8 cellular contexts compared by ENCODE assay signal in the genomic region with DNA sequence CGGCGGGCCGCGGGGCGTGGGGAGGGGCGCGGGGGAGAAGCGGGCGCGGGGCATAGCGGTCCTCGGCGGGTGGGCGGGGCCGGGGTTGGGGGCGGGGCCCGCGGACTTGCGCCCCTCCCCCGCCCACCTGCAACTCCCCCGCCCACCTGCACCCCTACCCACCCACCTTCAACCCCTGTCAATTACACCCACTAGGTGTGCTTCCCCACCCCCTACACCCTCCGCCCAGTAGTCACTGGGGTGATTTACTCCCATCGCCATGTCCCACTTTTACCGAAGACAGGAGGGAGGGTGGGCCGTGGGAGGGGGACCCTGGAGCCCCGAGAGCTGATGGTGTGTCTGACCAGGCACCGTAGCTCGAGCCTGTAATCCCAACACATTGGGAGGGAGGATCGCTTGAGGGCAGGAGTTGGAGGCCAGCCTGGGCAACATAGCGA. TPM values are rescaled to one million over a fixed set of nuclear protein-coding genes. Genes with fewer than 3 reads are reported as not detected.
DNase-seq lines count a peak whose midpoint lies in the region; ATAC-seq and TF ChIP-seq lines count a peak whose summit lies in the region.

No MANE protein-coding gene starts in this region.

- H3K36me3 ChIP-seq in ES-I3 (ENCODE audit: insufficient read depth, low read length) (no peaks in the 10 kb centered on the region), mammary epithelial cell (ENCODE audit: insufficient read depth, low read length) (peaks cover 2% of the 10 kb centered on the region), right lobe of liver (peaks cover 0 to 5% (median 0%) of the 10 kb centered on the region in 4 donors), transverse colon (peaks cover 0 to 5% (median 0%) of the 10 kb centered on the region in 4 donors)

- H3K79me2 ChIP-seq in mammary epithelial cell (ENCODE audit: insufficient read depth, low read length): peaks cover 3% of the 10 kb centered on the region

- H3K4me1 ChIP-seq in ES-I3 (ENCODE audit: insufficient read depth, low read length) (no peaks in the 10 kb centered on the region; the same call in 1 of the 2 replicates), mammary epithelial cell (ENCODE audit: insufficient read depth, low read length) (no peaks in the 10 kb centered on the region), right lobe of liver (peaks cover 0 to 6% (median 0%) of the 10 kb centered on the region in 4 donors), transverse colon (peaks cover 3 to 39% (median 11%) of the 10 kb centered on the region in 4 donors)

- H3K9me3 ChIP-seq in ES-I3 (ENCODE audit: control insufficient read depth, insufficient read depth, low read length) (no peaks in the 10 kb centered on the region), mammary epithelial cell (replicated peaks; ENCODE audit: insufficient read depth, low read length) (no peaks in the 10 kb centered on the region), right lobe of liver (no peaks in the 10 kb centered on the region), transverse colon (no peaks in the 10 kb centered on the region)

- CTCF ChIA-PET in mammary epithelial cell (lab: Charles Lee; ENCODE audit: low non-redundant PET): interaction anchor here (0.6 kb wide), 1 partner anchor 43 kb away, joined by 8 read pairs; no protein-coding TSS in a partner anchor

- dilution Hi-C loops in mammary epithelial cell (cut with HindIII; ENCODE audit: low sequenced_read_pairs): no loop called here

- peak overlapping the region; percentile 67 for H3K4me2 ChIP-seq in mammary epithelial cell (ENCODE audit: insufficient read depth, low read depth, low read length)

- peak overlapping the region; percentile 85 for H2AFZ ChIP-seq in mammary epithelial cell (ENCODE audit: low read depth, low read length)

- no peak for TF ChIP-seq EP300 in transverse colon (IDR thresholded peaks at IDR 0.05; ENCODE audit: low read depth)

- H3K27ac ChIP-seq in mammary epithelial cell (ENCODE audit: insufficient read depth, low read depth, low read length): peak overlapping the region; percentile 30
- H3K27ac ChIP-seq in right lobe of liver: peak overlapping the region; percentile 50 to 86 (median 78)
- H3K27ac ChIP-seq in transverse colon: peak overlapping the region; percentile 94 to 98 (median 96)

- TF ChIP-seq POLR2A in right lobe of liver (IDR thresholded peaks at IDR 0.05): no peak
- TF ChIP-seq POLR2A in transverse colon (IDR thresholded peaks at IDR 0.05): no peak

- ATAC-seq in right lobe of liver: peak in 2 of 4 donors; percentile 4 to 12

- intact Hi-C loops in mammary epithelial cell (cut with micrococcal nuclease): loop anchor here (2.0 kb wide), 2 partner anchors 26 to 36 kb away; no protein-coding TSS in a partner anchor
- intact Hi-C loops in right lobe of liver (cut with DNase I): no loop called here
- intact Hi-C loops in transverse colon (cut with DNase I; ENCODE audit: low total_unique reads): no loop called here

- DNase-seq in HuH-7 (ENCODE audit: low spot score) (peak; percentile 67), mammary epithelial cell (no peak), right lobe of liver (peak in 2 of 3 donors; percentile 52 to 56), transverse colon (peak; percentile 26), LoVo (ENCODE audit: low spot score) (no peak), NCI-H1105 treated with DMSO at 0.1 percent for 48 hours (lab: John Stamatoyannopoulos, UW) (no peak)
- no peak for DNase-seq in NK-92 treated with Interleukin-12 subunit alpha and Interleukin-12 subunit beta, amount 100 ng/mL, for 24 hours (lab: John Stamatoyannopoulos, UW)

- peak overlapping the region; percentile 71; the same call in 1 of the 2 replicates for H3K9ac ChIP-seq in ES-I3 (ENCODE audit: low read depth, low read length)
- H3K9ac ChIP-seq in mammary epithelial cell (ENCODE audit: insufficient read depth, low read length): no peak overlapping the region

- H3K4me3 ChIP-seq in mammary epithelial cell (replicated peaks in 1 of 3; ENCODE audit: insufficient read depth in 1 of 3, low read depth in 2 of 3, low read length in 3 of 3): peak overlapping the region; percentile 26 to 72 (median 60)
- H3K4me3 ChIP-seq in right lobe of liver: peak overlapping the region; percentile 35 to 74 (median 67)
- H3K4me3 ChIP-seq in transverse colon: peak overlapping the region; percentile 71 to 90 (median 76)

- no TSS peak for BruUV-seq in mammary epithelial cell (replicated peaks; lab: Mats Ljungman, UMichigan)

- H3K27me3 ChIP-seq in mammary epithelial cell (ENCODE audit: insufficient read depth, low read length): no peaks in the 10 kb centered on the region
- H3K27me3 ChIP-seq in right lobe of liver: no peaks in the 10 kb centered on the region
- no peaks in the 10 kb centered on the region for H3K27me3 ChIP-seq in transverse colon

- in situ Hi-C loops in mammary epithelial cell (cut with MboI; ENCODE audit: low sequenced_read_pairs in 2 of 2) (no loop called here), transverse colon (cut with MboI; ENCODE audit: low pct_ligation_motif_present in 1 of 4, low pct_unique_long_range_greater_than_20kb in 1 of 4, low sequenced_read_pairs in 3 of 4) (no loop called here)

- 41% methylated on average over 7 of the region's 30 CpGs for WGBS in mammary epithelial cell (ENCODE audit: low coverage, missing lambda C conversion rate)
- 38% methylated on average over 8 of the region's 30 CpGs for WGBS in right lobe of liver (ENCODE audit: insufficient coverage, low coverage, low lambda C conversion rate, missing lambda C conversion rate)
- WGBS in transverse colon (ENCODE audit: low coverage in 1 of 2), 2 donors: 21 to 33% methylated on average over 4 to 9 of the region's 30 CpGs

- TF ChIP-seq CTCF in mammary epithelial cell (conservative IDR thresholded peaks at IDR 0.05 in 1 of 2, IDR thresholded peaks at IDR 0.05 in 1 of 2; ENCODE audit: extremely low read depth in 1 of 2, insufficient read depth in 1 of 2, low read depth in 1 of 2, low read length in 2 of 2) (no peak), right lobe of liver (IDR thresholded peaks at IDR 0.05) (no peak), transverse colon (IDR thresholded peaks at IDR 0.05) (no peak)

- H4K20me1 ChIP-seq in mammary epithelial cell (ENCODE audit: insufficient read depth, low read length): no peaks in the 10 kb centered on the region

RNA-seq across cellular contexts. Expression of a gene that starts 0.6 kb away (rescaled TPM):
- total RNA-seq in mammary epithelial cell: 1 to 10 TPM; 3.6 to 7.3 TPM
- 4.3 TPM for polyA plus RNA-seq in mammary epithelial cell
- 2.9 TPM for polyA minus RNA-seq in mammary epithelial cell
- total RNA-seq in right lobe of liver: 1 to 10 TPM; 1.4 to 5.7 (median 3.9) TPM
- 10 to 100 TPM in 3 of 4 donors, 1 to 10 TPM in 1; 5.2 to 22.8 (median 14.0) TPM for total RNA-seq in transverse colon

Comparison
In these comparisons a context has a peak if more than half of its experiments do, and no peak if none do; other contexts are left out.
1. DNase-seq: peak in HuH-7 (single experiment), right lobe of liver (2 of 3) and transverse colon (single experiment); none in mammary epithelial cell (single experiment), LoVo (single experiment), NCI-H1105 treated with DMSO at 0.1 percent for 48 hours (single experiment) and NK-92 treated with Interleukin-12 subunit alpha and Interleukin-12 subunit beta, amount 100 ng/mL, for 24 hours (single experiment).
2. H3K27ac ChIP-seq: peak in every context shown above with its lines; median percentile 96 in transverse colon; 78 in right lobe of liver; 30 in mammary epithelial cell.
3. Peak in every context shown above with its lines, with median percentiles within 50 percentile points of each other: H3K4me3 ChIP-seq.